In the genomic region with DNA sequence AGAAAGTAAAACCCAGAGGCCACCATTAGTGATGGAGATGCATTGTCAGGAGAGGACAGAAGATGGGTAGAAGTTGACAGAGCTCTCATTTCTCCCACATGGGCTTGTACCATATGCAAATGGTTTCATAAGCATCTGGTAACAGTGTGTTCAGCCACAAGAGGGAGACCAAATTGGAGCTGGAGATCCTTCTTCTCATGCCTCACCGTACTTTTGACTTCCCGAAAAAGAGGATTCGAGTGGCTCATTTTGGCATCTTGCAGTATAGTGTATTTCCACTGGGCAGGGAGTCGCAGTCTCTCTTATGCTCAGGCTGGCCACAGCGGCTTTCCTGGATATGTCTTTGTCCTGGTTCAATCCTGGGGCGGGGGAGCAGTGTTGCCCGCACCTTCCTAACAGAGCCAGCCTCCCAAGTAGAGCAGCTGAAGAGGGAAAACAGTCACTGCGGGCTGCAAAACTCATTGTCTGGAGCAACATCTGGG, we compare ENCODE assay signal across 1 cellular context.
TF ChIP-seq lines count a peak whose summit lies in the region.

No MANE protein-coding gene starts in this region.

TF ChIP-seq in GM23338, 12 proteins besides CTCF, POLR2A, EP300 and RAD21 (continued from another document):
- TF ChIP-seq ZNF462 (CRISPR knock-in tag; IDR thresholded peaks at IDR 0.05) (no peak), JUNB (IDR thresholded peaks at IDR 0.05; ENCODE audit: unreplicated experiment) (no peak), CREB1 (CRISPR knock-in tag; IDR thresholded peaks at IDR 0.05; ENCODE audit: low read depth) (no peak), EZH2phosphoT487 (IDR thresholded peaks at IDR 0.05; ENCODE audit: unreplicated experiment) (no peak), STAT1 (IDR thresholded peaks at IDR 0.05; ENCODE audit: unreplicated experiment) (no peak), POLR2AphosphoS5 (IDR thresholded peaks at IDR 0.05; ENCODE audit: low read depth) (no peak), EZH2 (IDR thresholded peaks at IDR 0.05; ENCODE audit: low read depth, unreplicated experiment) (no peak), REST (IDR thresholded peaks at IDR 0.05; ENCODE audit: unreplicated experiment) (no peak), ZNF331 (CRISPR knock-in tag; IDR thresholded peaks at IDR 0.05; ENCODE audit: low read depth) (no peak)
- TF ChIP-seq, protein P1, sequence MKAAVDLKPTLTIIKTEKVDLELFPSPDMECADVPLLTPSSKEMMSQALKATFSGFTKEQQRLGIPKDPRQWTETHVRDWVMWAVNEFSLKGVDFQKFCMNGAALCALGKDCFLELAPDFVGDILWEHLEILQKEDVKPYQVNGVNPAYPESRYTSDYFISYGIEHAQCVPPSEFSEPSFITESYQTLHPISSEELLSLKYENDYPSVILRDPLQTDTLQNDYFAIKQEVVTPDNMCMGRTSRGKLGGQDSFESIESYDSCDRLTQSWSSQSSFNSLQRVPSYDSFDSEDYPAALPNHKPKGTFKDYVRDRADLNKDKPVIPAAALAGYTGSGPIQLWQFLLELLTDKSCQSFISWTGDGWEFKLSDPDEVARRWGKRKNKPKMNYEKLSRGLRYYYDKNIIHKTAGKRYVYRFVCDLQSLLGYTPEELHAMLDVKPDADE (IDR thresholded peaks at IDR 0.05): no peak
